27 cellular contexts compared by ENCODE assay signal in genomic region chr10:7327885-7328284, GRCh38.
"Had no signal": no experiment of that assay in that cellular context is flagged by ENCODE, and none has a peak within 500 bp of the region (broad histone marks: within the 10 kb centered on the region; RNA-seq: fewer than 3 reads in every experiment).

No MANE protein-coding gene starts in this region.

- ATAC-seq: effector memory CD8-positive, alpha-beta T cell; esophagus mucosa; foreskin keratinocyte; gastrocnemius medialis; gastroesophageal sphincter; heart left ventricle; heart right ventricle had no signal

- DNase-seq: colonic mucosa; cortex of kidney; dermis blood vessel endothelial cell; dorsolateral prefrontal cortex; effector CD8-positive, alpha-beta T cell; effector memory CD4-positive, alpha-beta T cell; effector memory CD8-positive, alpha-beta T cell; endodermal cell; erythroblast; esophagus squamous epithelium; foreskin fibroblast; foreskin keratinocyte; foreskin melanocyte; gastrocnemius medialis; glutamatergic neuron; head of caudate nucleus; heart left ventricle; heart right ventricle had no signal

- H3K9me3 ChIP-seq: colonic mucosa, gastrocnemius medialis had no signal

- H3K27me3 ChIP-seq: colonic mucosa, dorsolateral prefrontal cortex, esophagus muscularis mucosa, esophagus squamous epithelium, foreskin keratinocyte, gastrocnemius medialis, gastroesophageal sphincter, heart left ventricle, heart right ventricle had no signal

- H3K27ac ChIP-seq: colonic mucosa, coronary artery, dorsolateral prefrontal cortex, epithelial cell of prostate, esophagus muscularis mucosa, esophagus squamous epithelium, foreskin keratinocyte, gastrocnemius medialis, gastroesophageal sphincter, heart left ventricle, heart right ventricle had no signal

- H3K4me3 ChIP-seq: colonic mucosa, coronary artery, dorsolateral prefrontal cortex, esophagus muscularis mucosa, esophagus squamous epithelium, gastrocnemius medialis, gastroesophageal sphincter, heart left ventricle, heart right ventricle had no signal

- H3K36me3 ChIP-seq: colonic mucosa, esophagus muscularis mucosa, esophagus squamous epithelium, gastrocnemius medialis, heart left ventricle had no signal

- FAIRE-seq: colon, endometrium, endothelial cell of umbilical vein, frontal cortex had no signal

- H3K4me1 ChIP-seq: colonic mucosa, esophagus squamous epithelium, foreskin keratinocyte, gastrocnemius medialis, gastroesophageal sphincter, heart left ventricle had no signal
